In the genomic region with DNA sequence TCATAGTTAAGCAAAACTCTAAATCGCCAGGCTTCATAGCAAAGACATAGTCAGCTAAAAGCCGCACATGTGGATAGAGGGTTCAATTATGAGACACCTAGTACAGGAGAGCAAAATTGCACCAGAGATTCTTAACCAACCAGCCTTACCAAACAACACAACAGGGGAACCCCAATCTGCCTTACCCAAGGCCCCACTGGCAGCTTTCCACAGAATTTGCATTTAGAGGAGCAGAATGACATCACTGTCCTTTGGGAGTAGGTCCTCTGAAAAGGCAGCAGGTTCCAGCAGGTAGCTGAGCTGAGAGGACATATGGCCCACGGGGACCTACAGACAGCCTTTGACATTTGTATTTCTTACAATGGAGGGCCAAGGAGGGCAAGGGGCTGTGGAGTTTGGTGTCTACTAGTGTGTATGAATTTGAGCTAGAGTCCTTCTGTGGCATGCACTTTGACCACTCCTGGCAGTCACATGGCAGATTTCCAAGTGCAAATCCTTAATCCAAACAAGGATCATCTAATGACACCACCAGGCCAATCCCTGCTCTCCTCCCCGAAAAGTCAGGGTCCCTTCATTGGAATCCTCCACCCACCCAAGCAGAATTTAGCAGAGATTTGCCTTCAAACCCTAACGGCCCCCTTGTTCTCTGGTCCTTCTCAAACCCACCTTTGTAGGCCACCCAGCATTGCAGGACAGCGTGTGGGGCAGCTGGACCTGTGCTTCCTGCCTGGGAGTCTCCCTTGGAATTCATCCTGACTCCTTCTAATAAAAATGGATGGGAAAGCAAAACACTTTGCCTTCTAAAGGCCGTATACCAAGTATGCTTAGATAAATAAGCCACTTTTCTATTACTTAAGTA, we compare ENCODE assay signal across 12 cellular contexts.
DNase-seq lines count a peak whose midpoint lies in the region; ATAC-seq and TF ChIP-seq lines count a peak whose summit lies in the region.
"Had no signal": no experiment of that assay in that cellular context is flagged by ENCODE, and none has a peak within 500 bp of the region (broad histone marks: within the 10 kb centered on the region; RNA-seq: fewer than 3 reads in every experiment).

No MANE protein-coding gene starts in this region.

- peak; percentile 97 for ATAC-seq in GM19324 (IDR thresholded peaks at IDR 0.05; ENCODE audit: low FRiP score, unreplicated experiment)
- ATAC-seq in HG02970 (IDR thresholded peaks at IDR 0.05; ENCODE audit: low FRiP score, unreplicated experiment) = peak; percentile 80
- ATAC-seq: gastroesophageal sphincter, pancreas had no signal

- H3K4me3 ChIP-seq in A673 (ENCODE audit: low read depth, low read length, poor library complexity, severe bottlenecking) (no peak overlapping the region), OCI-LY3 (ENCODE audit: low read length) (no peak overlapping the region), sigmoid colon (no peak overlapping the region)
- H3K4me3 ChIP-seq: BLaER1 treated with 17β-estradiol and CSF1 and Interleukin-3, amounts not matched to agents 10 nM and 100 nM; gastroesophageal sphincter; pancreas had no signal

- peak overlapping the region; percentile 25 for H3K4me2 ChIP-seq in OCI-LY3 (ENCODE audit: low read length)
- H3K4me2 ChIP-seq: BLaER1 treated with 17β-estradiol and CSF1 and Interleukin-3, amounts not matched to agents 10 nM and 100 nM had no signal

- no peak overlapping the region for H3K9ac ChIP-seq in OCI-LY3 (ENCODE audit: low read length)
- H3K9ac ChIP-seq: BLaER1 treated with 17β-estradiol and CSF1 and Interleukin-3, amounts not matched to agents 10 nM and 100 nM had no signal

- no TSS peak for BruUV-seq in A673 (replicated peaks; lab: Mats Ljungman, UMichigan)

- CTCF ChIA-PET in A673 (lab: Charles Lee) = no interaction called here

- no peak overlapping the region for H2AFZ ChIP-seq in OCI-LY3 (ENCODE audit: low read depth, low read length)

- no peaks in the 10 kb centered on the region for H3K36me3 ChIP-seq in A673 (ENCODE audit: insufficient read depth, low read length, poor library complexity, severe bottlenecking)
- H3K36me3 ChIP-seq in OCI-LY3 (replicated peaks; ENCODE audit: low read depth, low read length) = no peaks in the 10 kb centered on the region
- no peaks in the 10 kb centered on the region for H3K36me3 ChIP-seq in sigmoid colon
- H3K36me3 ChIP-seq: BLaER1 treated with 17β-estradiol and CSF1 and Interleukin-3, amounts not matched to agents 10 nM and 100 nM; gastroesophageal sphincter; pancreas had no signal

- 76 to 82% methylated on average over 7 of the region's 7 CpGs for WGBS in sigmoid colon, 2 donors

- intact Hi-C loops in A673 (cut with micrococcal nuclease; ENCODE audit: unreplicated experiment) = no loop called here
- intact Hi-C loops in sigmoid colon (cut with DNase I) = no loop called here

- DNase-seq in A673 (ENCODE audit: low spot score) = peak; percentile 17
- no peak for DNase-seq in anterior cingulate cortex (lab: John Stamatoyannopoulos, UW)
- no peak for DNase-seq in sigmoid colon
- no peak for DNase-seq in HuH-7 (ENCODE audit: low spot score)
- DNase-seq in NCI-H345 (lab: John Stamatoyannopoulos, UW) = no peak
- DNase-seq: pancreas, SHP77 treated with DMSO at 0.1 percent for 48 hours had no signal

- H3K27ac ChIP-seq in A673 (ENCODE audit: low read depth, low read length, poor library complexity, severe bottlenecking) (no peak overlapping the region), OCI-LY3 (ENCODE audit: low read length) (no peak overlapping the region), sigmoid colon (no peak overlapping the region)
- H3K27ac ChIP-seq: BLaER1 treated with 17β-estradiol and CSF1 and Interleukin-3, amounts not matched to agents 10 nM and 100 nM; gastroesophageal sphincter; pancreas had no signal

- H3K27me3 ChIP-seq in A673 (replicated peaks; ENCODE audit: insufficient read depth, low read depth, low read length, poor library complexity) (no peaks in the 10 kb centered on the region), OCI-LY3 (ENCODE audit: low read depth, low read length) (peaks cover 92% of the 10 kb centered on the region), sigmoid colon (no peaks in the 10 kb centered on the region)
- H3K27me3 ChIP-seq: BLaER1 treated with 17β-estradiol and CSF1 and Interleukin-3, amounts not matched to agents 10 nM and 100 nM; gastroesophageal sphincter; pancreas had no signal

- H3K79me2 ChIP-seq in OCI-LY3 (ENCODE audit: low read length) = no peaks in the 10 kb centered on the region

- POLR2A ChIA-PET in A673 (lab: Charles Lee; ENCODE audit: low non-redundant PET) = no interaction called here

- H3K4me1 ChIP-seq in A673 (ENCODE audit: insufficient read depth, low read length, poor library complexity, severe bottlenecking) (peaks cover 7% of the 10 kb centered on the region), OCI-LY3 (ENCODE audit: low read length) (peaks cover 12% of the 10 kb centered on the region), sigmoid colon (no peaks in the 10 kb centered on the region)
- H3K4me1 ChIP-seq: BLaER1 treated with 17β-estradiol and CSF1 and Interleukin-3, amounts not matched to agents 10 nM and 100 nM; gastroesophageal sphincter; pancreas had no signal

- TF ChIP-seq POLR2A in sigmoid colon (IDR thresholded peaks at IDR 0.05) = no peak

- TF ChIP-seq CTCF in A673 (conservative IDR thresholded peaks at IDR 0.05; ENCODE audit: low read depth, low read length) (no peak), OCI-LY3 (IDR thresholded peaks at IDR 0.05; ENCODE audit: low read depth, low read length) (no peak), sigmoid colon (IDR thresholded peaks at IDR 0.05) (no peak)

- no peaks in the 10 kb centered on the region for H3K9me3 ChIP-seq in A673 (ENCODE audit: low read depth, low read length, poor library complexity, severe bottlenecking)
- H3K9me3 ChIP-seq in OCI-LY3 (ENCODE audit: insufficient read depth, low read length) = no peaks in the 10 kb centered on the region
- H3K9me3 ChIP-seq in sigmoid colon = no peaks in the 10 kb centered on the region
- H3K9me3 ChIP-seq: BLaER1 treated with 17β-estradiol and CSF1 and Interleukin-3, amounts not matched to agents 10 nM and 100 nM; gastroesophageal sphincter; pancreas had no signal

- H4K20me1 ChIP-seq in OCI-LY3 (ENCODE audit: insufficient read depth, low read length) = 0 out of 2 replicates have a peak, but pooled peaks cover 6% of the 10 kb centered on the region
- H4K20me1 ChIP-seq: BLaER1 treated with 17β-estradiol and CSF1 and Interleukin-3, amounts not matched to agents 10 nM and 100 nM had no signal

- no peak for TF ChIP-seq EP300 in sigmoid colon (IDR thresholded peaks at IDR 0.05)
